Comparison of ENCODE assay signal across 23 cellular contexts in genomic region chr16:55811811-55812210, GRCh38. TPM values are rescaled to one million over a fixed set of nuclear protein-coding genes. Genes with fewer than 3 reads are reported as not detected.
"Had no signal": no experiment of that assay in that cellular context is flagged by ENCODE, and none has a peak within 500 bp of the region (broad histone marks: within the 10 kb centered on the region; RNA-seq: fewer than 3 reads in every experiment).

No MANE protein-coding gene starts in this region.

- H3K9ac ChIP-seq: SK-N-SH had no signal

- DNase-seq: IMR-90, Karpas-422, KG1, MM.1S, NCI-H1092 treated with DMSO at 0.1 percent for 48 hours, NCI-H1436, NCI-H1694, NCI-H187 treated with DMSO at 0.1 percent for 48 hours, NCI-H2081 treated with DMSO at 0.1 percent for 48 hours, NCI-H2171, NCI-H226, NCI-H446, NCI-H510A, NCI-H524 treated with DMSO at 0.1 percent for 48 hours, NCI-H69, NCI-H774, SHP77, SK-N-SH, SW 1271 had no signal

- H3K9me3 Mint-ChIP-seq: T-cell had no signal

- H3K9me3 ChIP-seq: SK-N-SH had no signal

- H3K27ac ChIP-seq: RWPE1 had no signal

- H3K27ac Mint-ChIP-seq: T-cell had no signal

- ATAC-seq: HepG2, Panc1, T-cell had no signal

- H3K36me3 Mint-ChIP-seq: T-cell had no signal

- H3K4me2 ChIP-seq: SK-N-SH had no signal

- H3K4me1 Mint-ChIP-seq: T-cell had no signal

- H3K4me3 Mint-ChIP-seq: T-cell had no signal

RNA-seq across cellular contexts. Expression of gene CES1, which starts 21.1 kb away (rescaled TPM):
- total RNA-seq: IMR-90 had no signal
- polyA plus RNA-seq: SK-N-SH had no signal
